Comparison of ENCODE assay signal across 13 cellular contexts in the genomic region with DNA sequence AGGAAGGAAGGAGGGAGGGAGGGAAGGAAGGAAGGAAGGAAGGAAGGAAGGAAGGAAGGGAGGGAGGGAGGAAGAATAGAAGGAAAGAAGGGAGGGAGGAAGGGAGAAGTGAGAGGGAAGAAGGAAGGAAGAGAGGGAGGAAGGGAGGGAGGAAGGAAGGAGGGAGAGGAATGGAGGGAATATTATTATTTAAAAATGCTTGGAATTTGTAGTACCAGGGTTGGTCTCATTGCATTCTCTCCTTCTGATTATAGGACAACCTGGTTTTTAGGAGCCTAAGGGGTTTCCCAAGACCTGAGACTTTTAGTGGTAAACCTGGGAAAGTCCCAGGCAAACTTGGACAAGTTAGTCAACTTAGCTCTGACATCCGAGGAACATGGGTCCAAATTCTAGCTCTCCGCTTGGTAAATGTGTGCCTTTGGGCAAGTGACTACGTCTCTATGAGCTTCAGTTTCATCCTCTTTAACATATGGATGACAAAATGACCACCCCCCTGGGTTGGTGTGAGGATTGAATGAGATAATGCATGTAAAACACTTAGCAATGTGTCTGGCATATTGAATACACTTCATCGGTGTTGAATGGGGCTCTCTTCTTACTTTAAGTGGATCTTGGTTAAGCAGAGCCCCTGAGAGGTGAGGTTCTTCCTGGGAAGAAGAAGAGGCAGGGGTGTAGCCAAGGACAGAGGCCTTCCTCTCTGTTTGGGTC.
A peak's percentile ranks its signal among the peaks of the same experiment; 100 is the strongest.
DNase-seq lines count a peak whose midpoint lies in the region; ATAC-seq, FAIRE-seq and TF ChIP-seq lines count a peak whose summit lies in the region.
"Had no signal": no experiment of that assay in that cellular context is flagged by ENCODE, and none has a peak within 500 bp of the region (broad histone marks: within the 10 kb centered on the region; RNA-seq: fewer than 3 reads in every experiment).

No MANE protein-coding gene starts in this region.

- no peak overlapping the region for H3K27ac ChIP-seq in mesendoderm (ENCODE audit: low read depth, low read length)
- H3K27ac ChIP-seq: cardiac muscle cell, HL-60, tibial artery had no signal

- H3K23ac ChIP-seq in mesendoderm (ENCODE audit: low read length) = no peak overlapping the region

- TF ChIP-seq POLR2A in GM12892 (IDR thresholded peaks at IDR 0.05; ENCODE audit: low read depth, low read length) = no peak

- no peak overlapping the region for H3K18ac ChIP-seq in mesendoderm (ENCODE audit: low read length)

- H2BK15ac ChIP-seq in mesendoderm (replicated peaks; ENCODE audit: low read depth) = no peak overlapping the region

- H2BK120ac ChIP-seq in mesendoderm (ENCODE audit: low read depth, low read length) = no peak overlapping the region

- peak; percentile 19 for ATAC-seq in GM21737 (IDR thresholded peaks at IDR 0.05; ENCODE audit: unreplicated experiment)
- ATAC-seq in HG03095 (IDR thresholded peaks at IDR 0.05; ENCODE audit: unreplicated experiment) = no peak
- ATAC-seq: naive thymus-derived CD8-positive, alpha-beta T cell had no signal

- peaks cover 7% of the 10 kb centered on the region for H3K4me1 ChIP-seq in mesendoderm (ENCODE audit: control insufficient read depth, low read depth, low read length)
- H3K4me1 ChIP-seq: tibial artery had no signal

- H3K27me3 ChIP-seq in mesendoderm (ENCODE audit: insufficient read depth, low read length, poor library complexity) = no peaks in the 10 kb centered on the region
- H3K27me3 ChIP-seq: cardiac muscle cell, tibial artery had no signal

- H3K79me1 ChIP-seq in mesendoderm (ENCODE audit: low read length) = no peaks in the 10 kb centered on the region

- WGBS in mesendoderm (ENCODE audit: extremely low coverage, insufficient coverage, low lambda C conversion rate) = no CpG with 5 or more reads among the region's 4 CpGs

- peak; percentile 85 for FAIRE-seq in GM12892 (lab: Jason Lieb, UNC)

- H3K4me2 ChIP-seq in mesendoderm (ENCODE audit: low read length) = no peak overlapping the region

- no peak overlapping the region for H4K8ac ChIP-seq in mesendoderm (ENCODE audit: low read depth, low read length)

- H2AK5ac ChIP-seq in mesendoderm (ENCODE audit: low read length) = no peak overlapping the region

- no peak overlapping the region for H4K5ac ChIP-seq in mesendoderm (ENCODE audit: low read length)

- peak overlapping the region; percentile 56 for H3K56ac ChIP-seq in mesendoderm (ENCODE audit: low read length)

- no peak overlapping the region for H3K9ac ChIP-seq in mesendoderm (ENCODE audit: low read length)

- DNase-seq in GM12892 (ENCODE audit: insufficient read length) = no peak
- DNase-seq in NAMALWA (ENCODE audit: low spot score) = peak; percentile 2
- peak; percentile 87 for DNase-seq in mesendoderm
- no peak for DNase-seq in hypothalamus (lab: John Stamatoyannopoulos, UW)
- DNase-seq in stimulated activated naive CD4-positive, alpha-beta T cell (lab: John Stamatoyannopoulos, UW) = no peak
- no peak for DNase-seq in NCI-H1048 (lab: John Stamatoyannopoulos, UW)
- DNase-seq: COR-L47, tibial artery had no signal

- H3K4ac ChIP-seq in mesendoderm (ENCODE audit: low read depth, low read length) = no peak overlapping the region

- peak overlapping the region; percentile 38 for H2BK5ac ChIP-seq in mesendoderm (ENCODE audit: low read length)

- H3K36me3 ChIP-seq in mesendoderm (ENCODE audit: control insufficient read depth, insufficient read depth, low read length) = no peaks in the 10 kb centered on the region
- H3K36me3 ChIP-seq: cardiac muscle cell, tibial artery had no signal

- no peaks in the 10 kb centered on the region for H3K79me2 ChIP-seq in mesendoderm (ENCODE audit: control insufficient read depth, insufficient read depth, low read length)

- H3K4me3 ChIP-seq in mesendoderm (ENCODE audit: low read length) = no peak overlapping the region
- H3K4me3 ChIP-seq: cardiac muscle cell, tibial artery had no signal

Comparison
In these comparisons a context has a peak if more than half of its experiments do, and no peak if none do; other contexts are left out.
1. DNase-seq: peak in NAMALWA (single experiment) and mesendoderm (single experiment); none in GM12892 (single experiment), hypothalamus (0 of 51), stimulated activated naive CD4-positive, alpha-beta T cell (0 of 6) and NCI-H1048 (single experiment).